Comparison of ENCODE assay signal across 8 cellular contexts in the genomic region with DNA sequence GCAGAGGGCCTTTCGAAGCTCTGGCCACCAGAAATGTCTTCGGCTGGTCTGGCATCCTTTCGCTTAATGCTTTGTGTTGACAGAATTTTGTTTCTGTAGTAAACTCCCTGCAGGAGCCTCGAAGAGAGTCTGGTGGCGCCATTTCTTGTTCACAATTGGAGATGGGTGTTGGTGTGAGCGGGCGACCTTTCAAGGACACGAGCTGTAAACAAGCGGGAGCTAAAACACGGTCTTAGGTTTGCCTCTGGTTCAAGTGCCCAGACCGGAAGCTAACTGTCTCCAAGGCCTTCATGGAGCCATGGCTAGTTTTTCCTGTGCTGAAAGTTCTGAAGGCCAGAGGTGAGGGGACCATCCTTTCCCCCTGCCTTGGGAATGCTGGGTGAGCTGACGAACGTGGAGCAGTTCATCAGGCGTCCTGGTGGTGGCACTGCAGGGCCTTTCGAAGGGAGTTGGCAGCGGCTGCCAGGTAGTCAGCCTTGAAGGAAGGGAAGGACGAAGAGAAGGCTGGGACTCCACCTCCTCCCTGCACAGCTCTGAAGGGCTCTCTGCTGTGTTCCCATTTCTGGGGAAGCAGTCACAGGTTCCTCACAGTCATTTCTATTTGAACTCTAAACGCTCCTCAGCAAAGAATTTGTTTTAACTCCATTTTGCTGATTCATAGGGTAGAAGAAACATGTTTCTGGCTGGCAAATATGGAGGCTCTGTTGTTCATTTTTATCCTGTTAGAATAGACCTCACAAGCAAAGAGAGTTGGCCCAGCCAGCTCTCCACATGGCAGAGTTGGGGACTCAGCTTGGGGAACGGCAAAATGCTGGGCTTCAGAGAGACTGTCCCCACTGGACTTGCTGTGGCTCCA. TPM values are rescaled to one million over a fixed set of nuclear protein-coding genes. Genes with fewer than 3 reads are reported as not detected.
DNase-seq lines count a peak whose midpoint lies in the region; ATAC-seq and TF ChIP-seq lines count a peak whose summit lies in the region.

No MANE protein-coding gene starts in this region.

- peak; percentile 76 for ATAC-seq in HG02610 (IDR thresholded peaks at IDR 0.05; ENCODE audit: unreplicated experiment)
- ATAC-seq in body of pancreas, result peak; percentile 95
- ATAC-seq in GM18858 (IDR thresholded peaks at IDR 0.05; ENCODE audit: unreplicated experiment), result no peak

- H3K4me1 ChIP-seq in body of pancreas, result no peaks in the 10 kb centered on the region

- H3K9me3 Mint-ChIP-seq in immature natural killer cell, result no peaks in the 10 kb centered on the region

- peak; percentile 31 for DNase-seq in GM04504 (ENCODE audit: low read depth)
- peak; percentile 64 for DNase-seq in NCI-H2029 (lab: John Stamatoyannopoulos, UW)
- DNase-seq in UCSD-AML1 (lab: John Stamatoyannopoulos, UW; ENCODE audit: unreplicated experiment), result peak; percentile 65
- peak; percentile 87 to 91 (median 88) for DNase-seq in body of pancreas
- peak; percentile 29 to 51 (median 41) for DNase-seq in immature natural killer cell
- peak; percentile 44 to 53 for DNase-seq in stimulated activated CD4-positive, alpha-beta T cell treated with anti-CD3 and anti-CD28 coated beads, Interleukin-15, amount 100 ng/mL, for 48 hours (ENCODE audit: low read depth in 2 of 2)

- intact Hi-C loops in body of pancreas (cut with DNase I), result loop anchor here (5.0 kb wide), 1 partner anchor 651 kb away; no protein-coding TSS in a partner anchor

- no peak overlapping the region for H3K27ac ChIP-seq in body of pancreas

- no peak overlapping the region for H3K27ac Mint-ChIP-seq in immature natural killer cell

- H3K4me3 Mint-ChIP-seq in immature natural killer cell, result no peak overlapping the region

- TF ChIP-seq CTCF in body of pancreas (IDR thresholded peaks at IDR 0.05), result peak; percentile 65 to 95 (median 92)

- WGBS in body of pancreas, 2 donors, result 41 to 64% methylated on average over 8 to 19 of the region's 19 CpGs

- no peaks in the 10 kb centered on the region for H3K9me3 ChIP-seq in body of pancreas

- H3K36me3 ChIP-seq in body of pancreas (replicated peaks in 1 of 2; ENCODE audit: insufficient read depth in 1 of 2, low read depth in 2 of 2), result peaks cover 0 to 4% of the 10 kb centered on the region in 2 donors

- no peaks in the 10 kb centered on the region for H3K27me3 ChIP-seq in body of pancreas

- H3K4me3 ChIP-seq in body of pancreas, result no peak overlapping the region

- H3K4me1 Mint-ChIP-seq in immature natural killer cell, result no peaks in the 10 kb centered on the region

- H3K36me3 Mint-ChIP-seq in immature natural killer cell, result peaks cover 0 to 38% (median 8%) of the 10 kb centered on the region in 3 donors

- TF ChIP-seq POLR2A in body of pancreas (IDR thresholded peaks at IDR 0.05), result no peak

- H3K27me3 Mint-ChIP-seq in immature natural killer cell (ENCODE audit: low read depth in 3 of 3), result peaks cover 0 to 2% (median 0%) of the 10 kb centered on the region in 3 donors

RNA-seq across cellular contexts. Expression of a gene that starts 35.2 kb away (rescaled TPM):
- 1 to 10 TPM; 4.2 to 8.2 TPM for total RNA-seq in body of pancreas
- polyA plus RNA-seq in immature natural killer cell, result 1 to 10 TPM in 2 of 3 donors, under 1 TPM in 1; 0.11 to 4.8 (median 1.5) TPM

RNA-seq across cellular contexts. Expression of a gene that starts 35.3 kb away (rescaled TPM):
- 1 to 10 TPM; 4.6 to 6.2 TPM for total RNA-seq in body of pancreas
- 1 to 10 TPM; 4.5 to 7.7 (median 6.2) TPM for polyA plus RNA-seq in immature natural killer cell

Comparison
In these comparisons a context has a peak if more than half of its experiments do, and no peak if none do; other contexts are left out.
1. DNase-seq: peak in every context shown above with its lines; median percentile 88 in body of pancreas; 65 in UCSD-AML1; 64 in NCI-H2029; 48 in stimulated activated CD4-positive, alpha-beta T cell treated with anti-CD3 and anti-CD28 coated beads, Interleukin-15, amount 100 ng/mL, for 48 hours; 41 in immature natural killer cell; 31 in GM04504.